In genomic region chr7:6579446-6579845, GRCh38 we compare ENCODE assay signal across 11 cellular contexts. TPM values are rescaled to one million over a fixed set of nuclear protein-coding genes. Genes with fewer than 3 reads are reported as not detected.
DNase-seq lines count a peak whose midpoint lies in the region; ATAC-seq and TF ChIP-seq lines count a peak whose summit lies in the region.
"Had no signal": no experiment of that assay in that cellular context is flagged by ENCODE, and none has a peak within 500 bp of the region (broad histone marks: within the 10 kb centered on the region; RNA-seq: fewer than 3 reads in every experiment).

No MANE protein-coding gene starts in this region.

- no peaks in the 10 kb centered on the region for H3K9me2 ChIP-seq in PC-9 (ENCODE audit: insufficient read depth)

- H3K4me1 ChIP-seq in right cardiac atrium (ENCODE audit: control insufficient read depth, insufficient read depth, low read length) (no peaks in the 10 kb centered on the region), PC-9 (replicated peaks; ENCODE audit: insufficient read depth) (peaks cover 17% of the 10 kb centered on the region), upper lobe of right lung (peaks cover 12% of the 10 kb centered on the region), adrenal gland (replicated peaks in 1 of 2) (peaks cover 3 to 8% of the 10 kb centered on the region in 2 donors)

- CTCF ChIA-PET in PC-9 (lab: Charles Lee), result no interaction called here

- H3K4me3 ChIP-seq in right cardiac atrium (ENCODE audit: low read length) (no peak overlapping the region), PC-9 (no peak overlapping the region), upper lobe of right lung (no peak overlapping the region), adrenal gland (no peak overlapping the region)

- H3K9me3 Mint-ChIP-seq in endothelial cell (ENCODE audit: unreplicated experiment), result no peaks in the 10 kb centered on the region
- H3K9me3 Mint-ChIP-seq: T-helper 1 cell treated with Interleukin-12 subunit alpha and Interleukin-12 subunit beta and Interleukin-4 antibody, amounts not matched to agents 30 μg/mL and 1 μg/mL, for 36 hours had no signal

- in situ Hi-C loops in GM13977 (cut with MboI; ENCODE audit: low pct_unique_long_range_greater_than_20kb, low sequenced_read_pairs, unreplicated experiment), result loop anchor here (25.0 kb wide), 1 partner anchor 258 kb away; the partner anchor contains the start of gene CCZ1B

- intact Hi-C loops in right cardiac atrium (cut with DNase I) (no loop called here), Right ventricle myocardium superior (cut with DNase I) (no loop called here), PC-9 (cut with micrococcal nuclease; ENCODE audit: unreplicated experiment) (loop anchor here (10.0 kb wide), 1 partner anchor 65 kb away; no protein-coding TSS in a partner anchor), upper lobe of right lung (cut with DNase I) (no loop called here), adrenal gland (cut with DNase I) (no loop called here)

- BruUV-seq in PC-9 (replicated peaks; lab: Mats Ljungman, UMichigan), result no TSS peak

- H3K27ac ChIP-seq in right cardiac atrium (ENCODE audit: low read length), result no peak overlapping the region
- H3K27ac ChIP-seq in PC-9, result no peak overlapping the region
- H3K27ac ChIP-seq in upper lobe of right lung, result no peak overlapping the region
- no peak overlapping the region for H3K27ac ChIP-seq in adrenal gland

- no peak overlapping the region for H2AFZ ChIP-seq in PC-9

- H3K36me3 ChIP-seq in PC-9 (ENCODE audit: low read depth), result peaks cover 8% of the 10 kb centered on the region; the same call in 1 of the 2 replicates
- peaks cover 44% of the 10 kb centered on the region for H3K36me3 ChIP-seq in upper lobe of right lung
- peaks cover 0 to 37% of the 10 kb centered on the region in 2 donors for H3K36me3 ChIP-seq in adrenal gland (replicated peaks in 1 of 2)

- H4K20me1 ChIP-seq in PC-9 (ENCODE audit: insufficient read depth), result no peaks in the 10 kb centered on the region

- H3K4me1 Mint-ChIP-seq in endothelial cell (ENCODE audit: unreplicated experiment), result peaks cover 4% of the 10 kb centered on the region

- no peak overlapping the region for H3K27ac Mint-ChIP-seq in endothelial cell (ENCODE audit: unreplicated experiment)

- H3K79me2 ChIP-seq in PC-9 (ENCODE audit: low read depth), result no peaks in the 10 kb centered on the region

- H3F3A ChIP-seq in PC-9 (ENCODE audit: insufficient read depth, low read depth), result peaks cover 27% of the 10 kb centered on the region; the same call in 1 of the 2 replicates

- H3K27me3 ChIP-seq in right cardiac atrium (ENCODE audit: control insufficient read depth, insufficient read depth) (no peaks in the 10 kb centered on the region), PC-9 (ENCODE audit: insufficient read depth, low read depth) (no peaks in the 10 kb centered on the region), upper lobe of right lung (no peaks in the 10 kb centered on the region), adrenal gland (no peaks in the 10 kb centered on the region)

- peak overlapping the region; percentile 29 for H3K4me3 Mint-ChIP-seq in endothelial cell (ENCODE audit: unreplicated experiment)

- H3K9me3 ChIP-seq in right cardiac atrium (ENCODE audit: control insufficient read depth, low read length), result no peaks in the 10 kb centered on the region
- H3K9me3 ChIP-seq in PC-9 (ENCODE audit: insufficient read depth, low read depth), result no peaks in the 10 kb centered on the region
- H3K9me3 ChIP-seq in upper lobe of right lung, result no peaks in the 10 kb centered on the region
- H3K9me3 ChIP-seq in adrenal gland (replicated peaks in 1 of 3), result no peaks in the 10 kb centered on the region

- POLR2A ChIA-PET in PC-9 (lab: Charles Lee; ENCODE audit: unreplicated experiment), result no interaction called here

- 90% methylated on average over 4 of the region's 4 CpGs for WGBS in right cardiac atrium
- WGBS in adrenal gland, 4 donors, result 87 to 98% (median 93%) methylated on average over 4 of the region's 4 CpGs

- TF ChIP-seq POLR2A in adrenal gland (IDR thresholded peaks at IDR 0.05), result no peak

- H3K27me3 Mint-ChIP-seq in endothelial cell (ENCODE audit: unreplicated experiment), result peaks cover 1% of the 10 kb centered on the region

- peak in 2 of 3 donors; percentile 7 to 24 for DNase-seq in right cardiac atrium
- no peak for DNase-seq in Right ventricle myocardium superior
- DNase-seq in PC-9, result peak in 1 of 2 experiments; percentile 56
- no peak for DNase-seq in endothelial cell (ENCODE audit: low spot score)
- no peak for DNase-seq in upper lobe of right lung
- no peak for DNase-seq in dedifferentiated amniotic fluid mesenchymal stem cell (ENCODE audit: extremely low spot score)
- DNase-seq in adrenal gland, result no peak
- no peak for DNase-seq in GM13977 (ENCODE audit: low spot score)

- H3K36me3 Mint-ChIP-seq in endothelial cell (ENCODE audit: low read depth, unreplicated experiment), result peaks cover 15% of the 10 kb centered on the region

- ATAC-seq in right cardiac atrium (no peak), Right ventricle myocardium superior (ENCODE audit: poor library complexity) (no peak), upper lobe of right lung (no peak)

- TF ChIP-seq CTCF in PC-9 (conservative IDR thresholded peaks at IDR 0.05), result peak; percentile 49; the same call in 1 of the 2 replicates
- TF ChIP-seq CTCF in endothelial cell (IDR thresholded peaks at IDR 0.05; ENCODE audit: unreplicated experiment), result peak; percentile 25
- peak; percentile 9 for TF ChIP-seq CTCF in upper lobe of right lung (IDR thresholded peaks at IDR 0.05)
- peak in 1 of 6 experiments; percentile 18 for TF ChIP-seq CTCF in adrenal gland (IDR thresholded peaks at IDR 0.05)
- TF ChIP-seq CTCF in GM13977 (IDR thresholded peaks at IDR 0.05; ENCODE audit: extremely low read depth, insufficient read depth, missing control alignments), result no peak

- H3K4me2 ChIP-seq in PC-9, result no peak overlapping the region

RNA-seq across cellular contexts. Expression of gene ZDHHC4, which starts 2.2 kb away (rescaled TPM):
- total RNA-seq in right cardiac atrium (10 to 100 TPM; 43.0 to 51.7 (median 46.3) TPM), Right ventricle myocardium superior (40.8 TPM), PC-9 (2021) (96.1 and 123 TPM in 2 replicates), endothelial cell (ENCODE audit: unreplicated experiment) (44.0 TPM), upper lobe of right lung (54.8 TPM), adrenal gland (100 to 1,000 TPM in 1 of 8 donors, 10 to 100 TPM in 7; 49.9 to 115 (median 74.0) TPM)
- polyA plus RNA-seq in right cardiac atrium (37.1 TPM), adrenal gland (10 to 100 TPM; 38.5 to 53.5 (median 46.3) TPM)

RNA-seq across cellular contexts. Expression of gene INTS15, which starts 10.4 kb away (rescaled TPM):
- 10 to 100 TPM; 15.6 to 18.7 (median 17.3) TPM for total RNA-seq in right cardiac atrium
- polyA plus RNA-seq in right cardiac atrium, result 9.4 TPM
- total RNA-seq in Right ventricle myocardium superior, result 15.6 TPM
- 21.4 and 28.7 TPM in 2 replicates for total RNA-seq in PC-9 (2021)
- 39.6 TPM for total RNA-seq in endothelial cell (ENCODE audit: unreplicated experiment)
- total RNA-seq in upper lobe of right lung, result 37.6 TPM
- 10 to 100 TPM; 24.2 to 36.2 (median 27.4) TPM for total RNA-seq in adrenal gland
- 10 to 100 TPM; 18.1 to 25.3 (median 22.2) TPM for polyA plus RNA-seq in adrenal gland

RNA-seq across cellular contexts. Expression of gene GRID2IP, which starts 28.2 kb away (rescaled TPM):
- under 1 TPM in 2 of 4 donors, not detected in 2; 0.09 to 0.20 TPM for total RNA-seq in right cardiac atrium
- polyA plus RNA-seq in right cardiac atrium, result 0.05 TPM
- not detected for total RNA-seq in Right ventricle myocardium superior
- 1.3 and 1.7 TPM in 2 replicates for total RNA-seq in PC-9 (2021)
- 0.08 TPM for total RNA-seq in endothelial cell (ENCODE audit: unreplicated experiment)
- 0.46 TPM for total RNA-seq in upper lobe of right lung
- 1 to 10 TPM in 4 of 8 donors, under 1 TPM in 3, not detected in 1; 0.11 to 1.8 (median 1.2) TPM for total RNA-seq in adrenal gland
- under 1 TPM; 0.11 to 0.24 (median 0.24) TPM for polyA plus RNA-seq in adrenal gland
- total RNA-seq: Daoy, mesenteric fat pad had no signal

RNA-seq across cellular contexts. Expression of gene ZNF853, which starts 36.0 kb away (rescaled TPM):
- total RNA-seq in right cardiac atrium, result 10 to 100 TPM; 12.4 to 20.6 (median 17.2) TPM
- polyA plus RNA-seq in right cardiac atrium, result 8.2 TPM
- total RNA-seq in Right ventricle myocardium superior, result 10.7 TPM
- total RNA-seq in PC-9 (2021), result 7.9 and 13.5 TPM in 2 replicates
- 7.9 TPM for total RNA-seq in endothelial cell (ENCODE audit: unreplicated experiment)
- total RNA-seq in upper lobe of right lung, result 5.2 TPM
- 10 to 100 TPM in 2 of 8 donors, 1 to 10 TPM in 6; 4.1 to 15.3 (median 5.8) TPM for total RNA-seq in adrenal gland
- polyA plus RNA-seq in adrenal gland, result 1 to 10 TPM; 1.2 to 2.0 (median 1.5) TPM

RNA-seq across cellular contexts. Expression of gene ZNF316, which starts 57.7 kb away (rescaled TPM):
- total RNA-seq in right cardiac atrium (10 to 100 TPM; 14.8 to 20.7 (median 17.3) TPM), Right ventricle myocardium superior (16.2 TPM), PC-9 (2021) (28.4 and 34.8 TPM in 2 replicates), endothelial cell (ENCODE audit: unreplicated experiment) (42.2 TPM), upper lobe of right lung (46.8 TPM), adrenal gland (10 to 100 TPM; 20.2 to 56.6 (median 34.6) TPM)
- polyA plus RNA-seq in right cardiac atrium (11.7 TPM), adrenal gland (10 to 100 TPM; 10.6 to 98.1 (median 25.8) TPM)

Comparison
In these comparisons a context has a peak if more than half of its experiments do, and no peak if none do; other contexts are left out.
1. DNase-seq: peak in right cardiac atrium (2 of 3); none in Right ventricle myocardium superior (single experiment), endothelial cell (single experiment), upper lobe of right lung (single experiment), dedifferentiated amniotic fluid mesenchymal stem cell (single experiment), adrenal gland (0 of 7) and GM13977 (single experiment).